In genomic region chr3:31213869-31214486, GRCh38 we compare ENCODE assay signal across 9 cellular contexts.
DNase-seq lines count a peak whose midpoint lies in the region; ATAC-seq and TF ChIP-seq lines count a peak whose summit lies in the region.
"Had no signal": no experiment of that assay in that cellular context is flagged by ENCODE, and none has a peak within 500 bp of the region (broad histone marks: within the 10 kb centered on the region; RNA-seq: fewer than 3 reads in every experiment).

No MANE protein-coding gene starts in this region.

- CTCF ChIA-PET in activated CD8-positive, alpha-beta T cell treated with anti-CD3 and anti-CD28 coated beads, Interleukin-2, amount 10 ng/mL, durations not matched to agents 7 days and 5 days (lab: Charles Lee) = interaction anchor here (0.6 to 1.5 kb wide), 3 partner anchors 9 to 321 kb away, joined by 3 to 4 read pairs (median 3); no protein-coding TSS in a partner anchor

- no peaks in the 10 kb centered on the region for H3K27me3 Mint-ChIP-seq in CD4-positive, CD25-positive, alpha-beta regulatory T cell
- no peaks in the 10 kb centered on the region for H3K27me3 Mint-ChIP-seq in activated CD8-positive, alpha-beta T cell treated with anti-CD3 and anti-CD28 coated beads, Interleukin-2, amount 10 ng/mL, durations not matched to agents 7 days and 5 days (ENCODE audit: low read depth)

- peak; percentile 26 to 65 for ATAC-seq in CD4-positive, CD25-positive, alpha-beta regulatory T cell (ENCODE audit: low read depth in 2 of 2)
- ATAC-seq in GM19452 (IDR thresholded peaks at IDR 0.05; ENCODE audit: unreplicated experiment) (peak; percentile 82), HG03457 (IDR thresholded peaks at IDR 0.05; ENCODE audit: unreplicated experiment) (peak; percentile 58)
- ATAC-seq in activated CD8-positive, alpha-beta T cell treated with anti-CD3 and anti-CD28 coated beads, Interleukin-2, amount 10 ng/mL, durations not matched to agents 7 days and 5 days = peak; percentile 85

- peak overlapping the region; percentile 37 to 78 (median 64) for H3K4me3 Mint-ChIP-seq in CD4-positive, CD25-positive, alpha-beta regulatory T cell
- H3K4me3 Mint-ChIP-seq in activated CD8-positive, alpha-beta T cell treated with anti-CD3 and anti-CD28 coated beads, Interleukin-2, amount 10 ng/mL, durations not matched to agents 7 days and 5 days = peak overlapping the region; percentile 49

- intact Hi-C loops in esophagus squamous epithelium (cut with DNase I) (no loop called here), cardiac septum (cut with DNase I) (no loop called here)

- peaks cover 0 to 4% (median 0%) of the 10 kb centered on the region in 7 donors for H3K9me3 Mint-ChIP-seq in CD4-positive, CD25-positive, alpha-beta regulatory T cell
- peaks cover 8% of the 10 kb centered on the region for H3K9me3 Mint-ChIP-seq in activated CD8-positive, alpha-beta T cell treated with anti-CD3 and anti-CD28 coated beads, Interleukin-2, amount 10 ng/mL, durations not matched to agents 7 days and 5 days (ENCODE audit: insufficient read depth)

- H3K4me1 Mint-ChIP-seq in CD4-positive, CD25-positive, alpha-beta regulatory T cell = peaks cover 26 to 78% (median 69%) of the 10 kb centered on the region in 4 donors
- H3K4me1 Mint-ChIP-seq in activated CD8-positive, alpha-beta T cell treated with anti-CD3 and anti-CD28 coated beads, Interleukin-2, amount 10 ng/mL, durations not matched to agents 7 days and 5 days (ENCODE audit: low read depth) = peaks cover 74% of the 10 kb centered on the region

- POLR2A ChIA-PET in activated CD8-positive, alpha-beta T cell treated with anti-CD3 and anti-CD28 coated beads, Interleukin-2, amount 10 ng/mL, durations not matched to agents 7 days and 5 days (lab: Charles Lee) = interaction anchor here (1.1 to 2.0 kb wide), 3 partner anchors 13 to 320 kb away, joined by 3 to 12 read pairs (median 9); partner anchors contain the start of gene STT3B

- TF ChIP-seq POLR2A in esophagus squamous epithelium (IDR thresholded peaks at IDR 0.05) (no peak), erythroblast (IDR thresholded peaks at IDR 0.05; ENCODE audit: low read length) (no peak)

- H3K4me3 ChIP-seq in CD4-positive, CD25-positive, alpha-beta regulatory T cell (ENCODE audit: low read depth, low read length) = peak overlapping the region; percentile 49
- no peak overlapping the region for H3K4me3 ChIP-seq in esophagus squamous epithelium

- no peaks in the 10 kb centered on the region for H3K36me3 ChIP-seq in CD4-positive, CD25-positive, alpha-beta regulatory T cell (ENCODE audit: control insufficient read depth, insufficient read depth, low read length)
- H3K36me3 ChIP-seq in esophagus squamous epithelium = no peaks in the 10 kb centered on the region

- 72 to 73% methylated on average over 7 of the region's 7 CpGs for WGBS in esophagus squamous epithelium, 2 donors

- peak in 2 of 3 donors; percentile 64 to 85 for DNase-seq in CD4-positive, CD25-positive, alpha-beta regulatory T cell
- DNase-seq in activated CD8-positive, alpha-beta T cell treated with anti-CD3 and anti-CD28 coated beads, Interleukin-2, amount 10 ng/mL, durations not matched to agents 7 days and 5 days = peak; percentile 81
- DNase-seq in GM19240 (ENCODE audit: insufficient read length, low spot score) = no peak
- DNase-seq in esophagus squamous epithelium (lab: John Stamatoyannopoulos, UW) = no peak
- no peak for DNase-seq in erythroblast (lab: John Stamatoyannopoulos, UW)
- DNase-seq in cardiac septum (ENCODE audit: low spot score) = no peak
- DNase-seq: foreskin fibroblast had no signal

- no peaks in the 10 kb centered on the region for H3K27me3 ChIP-seq in CD4-positive, CD25-positive, alpha-beta regulatory T cell (ENCODE audit: control insufficient read depth, insufficient read depth, low read length)
- no peaks in the 10 kb centered on the region for H3K27me3 ChIP-seq in esophagus squamous epithelium

- peaks cover 34% of the 10 kb centered on the region for H3K4me1 ChIP-seq in CD4-positive, CD25-positive, alpha-beta regulatory T cell (ENCODE audit: control insufficient read depth, insufficient read depth, low read length, poor library complexity, severe bottlenecking)
- no peaks in the 10 kb centered on the region for H3K4me1 ChIP-seq in esophagus squamous epithelium

- no peaks in the 10 kb centered on the region for H3K9me3 ChIP-seq in CD4-positive, CD25-positive, alpha-beta regulatory T cell (ENCODE audit: control insufficient read depth in 2 of 2, low read length in 2 of 2)
- H3K9me3 ChIP-seq in esophagus squamous epithelium = no peaks in the 10 kb centered on the region

- H3K27ac ChIP-seq in CD4-positive, CD25-positive, alpha-beta regulatory T cell (ENCODE audit: insufficient read depth, low read length, poor library complexity, severe bottlenecking) = no peak overlapping the region
- no peak overlapping the region for H3K27ac ChIP-seq in esophagus squamous epithelium

- H3K27ac Mint-ChIP-seq in CD4-positive, CD25-positive, alpha-beta regulatory T cell = peak overlapping the region in 1 of 3 donors; percentile 67
- H3K27ac Mint-ChIP-seq in activated CD8-positive, alpha-beta T cell treated with anti-CD3 and anti-CD28 coated beads, Interleukin-2, amount 10 ng/mL, durations not matched to agents 7 days and 5 days = peak overlapping the region; percentile 81

- no peak for TF ChIP-seq CTCF in esophagus squamous epithelium (IDR thresholded peaks at IDR 0.05)

- H3K36me3 Mint-ChIP-seq in CD4-positive, CD25-positive, alpha-beta regulatory T cell = no peaks in the 10 kb centered on the region
- peaks cover 12% of the 10 kb centered on the region for H3K36me3 Mint-ChIP-seq in activated CD8-positive, alpha-beta T cell treated with anti-CD3 and anti-CD28 coated beads, Interleukin-2, amount 10 ng/mL, durations not matched to agents 7 days and 5 days (ENCODE audit: low read depth)

Comparison
In these comparisons a context has a peak if more than half of its experiments do, and no peak if none do; other contexts are left out.
1. DNase-seq: peak in CD4-positive, CD25-positive, alpha-beta regulatory T cell (2 of 3) and activated CD8-positive, alpha-beta T cell treated with anti-CD3 and anti-CD28 coated beads, Interleukin-2, amount 10 ng/mL, durations not matched to agents 7 days and 5 days (single experiment); none in GM19240 (single experiment), esophagus squamous epithelium (single experiment), erythroblast (0 of 2) and cardiac septum (single experiment).
2. Peak in every context shown above with its lines, with median percentiles within 50 percentile points of each other: ATAC-seq.